In genomic region chr12:92929957-92930356, GRCh38 we compare ENCODE assay signal across 8 cellular contexts. TPM values are rescaled to one million over a fixed set of nuclear protein-coding genes. Genes with fewer than 3 reads are reported as not detected.
A peak's percentile ranks its signal among the peaks of the same experiment; 100 is the strongest.
DNase-seq lines count a peak whose midpoint lies in the region; TF ChIP-seq lines count a peak whose summit lies in the region.

No MANE protein-coding gene starts in this region.

- peaks cover 33% of the 10 kb centered on the region for H3K4me1 ChIP-seq in adipocyte (ENCODE audit: control insufficient read depth, insufficient read depth, low read length)
- H3K4me1 ChIP-seq in liver (ENCODE audit: control insufficient read depth in 4 of 4, insufficient read depth in 4 of 4, low read length in 3 of 4), result peaks cover 2 to 29% (median 12%) of the 10 kb centered on the region in 4 donors
- H3K4me1 ChIP-seq in tibial artery, result peaks cover 0 to 36% (median 22%) of the 10 kb centered on the region in 4 donors

- peak overlapping the region; percentile 93 for H3K27ac Mint-ChIP-seq in activated T-cell treated with anti-CD3 and anti-CD28 coated beads, Interleukin-2, amount 50 U/mL, for 24 hours

- no peaks in the 10 kb centered on the region for H3K27me3 ChIP-seq in adipocyte (replicated peaks; ENCODE audit: control insufficient read depth, insufficient read depth, low read length)
- no peaks in the 10 kb centered on the region for H3K27me3 ChIP-seq in liver (ENCODE audit: control insufficient read depth in 4 of 4, insufficient read depth in 4 of 4, low read length in 3 of 4)
- H3K27me3 ChIP-seq in tibial artery, result no peaks in the 10 kb centered on the region

- H3K4me3 ChIP-seq in adipocyte (ENCODE audit: low read length) (peak overlapping the region; percentile 87), liver (ENCODE audit: low read depth in 1 of 3, low read length in 3 of 3) (peak overlapping the region; percentile 73 to 94 (median 79)), tibial artery (peak overlapping the region; percentile 83 to 93)

- no peak for TF ChIP-seq RAD21 in liver (IDR thresholded peaks at IDR 0.05)

- H3K36me3 Mint-ChIP-seq in activated T-cell treated with anti-CD3 and anti-CD28 coated beads, Interleukin-2, amount 50 U/mL, for 24 hours (ENCODE audit: low read depth), result peaks cover 13% of the 10 kb centered on the region

- no peaks in the 10 kb centered on the region for H3K27me3 Mint-ChIP-seq in activated T-cell treated with anti-CD3 and anti-CD28 coated beads, Interleukin-2, amount 50 U/mL, for 24 hours

- H3K9me3 Mint-ChIP-seq in activated T-cell treated with anti-CD3 and anti-CD28 coated beads, Interleukin-2, amount 50 U/mL, for 24 hours, result no peaks in the 10 kb centered on the region

- intact Hi-C loops in tibial artery (cut with DNase I; ENCODE audit: low total_unique reads), result no loop called here

- no peak for DNase-seq in activated T-cell treated with anti-CD3 and anti-CD28 coated beads, Interleukin-2, amount 50 U/mL, for 24 hours
- DNase-seq in activated T-cell treated with anti-CD3 and anti-CD28 coated beads, Interleukin-2, amount 50 U/mL, for 48 hours, result no peak
- DNase-seq in adipocyte (ENCODE audit: low read depth), result no peak
- no peak for DNase-seq in tibial artery
- DNase-seq in NCI-H345 treated with DMSO at 0.1 percent for 48 hours (lab: John Stamatoyannopoulos, UW; ENCODE audit: unreplicated experiment), result no peak
- DNase-seq in NCI-H510A (lab: John Stamatoyannopoulos, UW), result no peak
- no peak for DNase-seq in SW 1271 (lab: John Stamatoyannopoulos, UW)

- 5% methylated on average over 9 of the region's 9 CpGs for WGBS in liver

- peak overlapping the region; percentile 83 for H3K4me3 Mint-ChIP-seq in activated T-cell treated with anti-CD3 and anti-CD28 coated beads, Interleukin-2, amount 50 U/mL, for 24 hours

- H3K36me3 ChIP-seq in adipocyte (ENCODE audit: control insufficient read depth, insufficient read depth, low read length, severe bottlenecking) (no peaks in the 10 kb centered on the region), liver (ENCODE audit: control insufficient read depth in 4 of 4, insufficient read depth in 3 of 4, low read depth in 1 of 4, low read length in 3 of 4) (no peaks in the 10 kb centered on the region), tibial artery (no peaks in the 10 kb centered on the region)

- H3K9ac ChIP-seq in adipocyte (ENCODE audit: low read length), result peak overlapping the region; percentile 95
- H3K9ac ChIP-seq in liver (ENCODE audit: low read depth in 1 of 2, low read length in 2 of 2), result peak overlapping the region; percentile 96 to 99

- TF ChIP-seq CTCF in liver (IDR thresholded peaks at IDR 0.05; ENCODE audit: low read depth, low read length, missing input control), result no peak
- TF ChIP-seq CTCF in tibial artery (IDR thresholded peaks at IDR 0.05), result no peak

- H3K9me3 ChIP-seq in adipocyte (ENCODE audit: control insufficient read depth, low read length) (no peaks in the 10 kb centered on the region), liver (ENCODE audit: control insufficient read depth in 4 of 4, low read length in 3 of 4) (no peaks in the 10 kb centered on the region), tibial artery (no peaks in the 10 kb centered on the region)

- peaks cover 34% of the 10 kb centered on the region for H3K4me1 Mint-ChIP-seq in activated T-cell treated with anti-CD3 and anti-CD28 coated beads, Interleukin-2, amount 50 U/mL, for 24 hours (ENCODE audit: low read depth)

- H3K27ac ChIP-seq in liver (ENCODE audit: low read depth in 1 of 2, low read length in 2 of 2), result peak overlapping the region; percentile 97 to 99
- peak overlapping the region; percentile 97 to 100 for H3K27ac ChIP-seq in tibial artery

TF ChIP-seq in liver, 16 proteins besides CTCF, POLR2A, EP300 and RAD21:
- no peak for TF ChIP-seq HNF4G (IDR thresholded peaks at IDR 0.05)
- TF ChIP-seq FOXA2 (IDR thresholded peaks at IDR 0.05), result no peak
- peak; percentile 0 for TF ChIP-seq MAX (IDR thresholded peaks at IDR 0.05)
- TF ChIP-seq HNF4A (conservative IDR thresholded peaks at IDR 0.05), result peak; percentile 27 to 34

RNA-seq across cellular contexts. Expression of gene EEA1, which starts 0.9 kb away (rescaled TPM):
- 1 to 10 TPM; 8.7 to 9.5 TPM for total RNA-seq in liver
- 10 to 100 TPM in 1 of 2 donors, 1 to 10 TPM in 1; 2.5 to 15.8 TPM for polyA plus RNA-seq in liver
